In genomic region chr17:42964161-42964932, GRCh38 we compare ENCODE assay signal across 8 cellular contexts. TPM values are rescaled to one million over a fixed set of nuclear protein-coding genes. Genes with fewer than 3 reads are reported as not detected.
DNase-seq lines count a peak whose midpoint lies in the region; ATAC-seq, FAIRE-seq and TF ChIP-seq lines count a peak whose summit lies in the region.

A gene with protein sequence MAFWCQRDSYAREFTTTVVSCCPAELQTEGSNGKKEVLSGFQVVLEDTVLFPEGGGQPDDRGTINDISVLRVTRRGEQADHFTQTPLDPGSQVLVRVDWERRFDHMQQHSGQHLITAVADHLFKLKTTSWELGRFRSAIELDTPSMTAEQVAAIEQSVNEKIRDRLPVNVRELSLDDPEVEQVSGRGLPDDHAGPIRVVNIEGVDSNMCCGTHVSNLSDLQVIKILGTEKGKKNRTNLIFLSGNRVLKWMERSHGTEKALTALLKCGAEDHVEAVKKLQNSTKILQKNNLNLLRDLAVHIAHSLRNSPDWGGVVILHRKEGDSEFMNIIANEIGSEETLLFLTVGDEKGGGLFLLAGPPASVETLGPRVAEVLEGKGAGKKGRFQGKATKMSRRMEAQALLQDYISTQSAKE (minus strand): TSS chr17:42964454. CDS start chr17:42964440, 14 bp downstream.

- in situ Hi-C loops in astrocyte of the cerebellum (cut with HindIII; ENCODE audit: low sequenced_read_pairs), result no loop called here

- peak; percentile 98 for FAIRE-seq in GM12891 (lab: Jason Lieb, UNC)

- peak; percentile 73 for ATAC-seq in HG02973 (IDR thresholded peaks at IDR 0.05; ENCODE audit: unreplicated experiment)
- peak; percentile 96 for ATAC-seq in aorta (ENCODE audit: low FRiP score)

- WGBS in hepatocyte (ENCODE audit: low lambda C conversion rate, missing lambda C conversion rate), result 5% methylated on average over 43 of the region's 43 CpGs
- 0 to 2% methylated on average over 43 of the region's 43 CpGs for WGBS in aorta, 2 donors

- TF ChIP-seq CTCF in astrocyte of the cerebellum (IDR thresholded peaks at IDR 0.05; ENCODE audit: low read depth, low read length, missing control alignments) (no peak), hepatocyte (IDR thresholded peaks at IDR 0.05; ENCODE audit: poor library complexity) (no peak)

- H3K4me3 ChIP-seq in astrocyte of the cerebellum (ENCODE audit: low read depth, low read length) (peak within 1 kb of the TSS; percentile 77), hepatocyte (peak within 1 kb of the TSS; percentile 46), aorta (ENCODE audit: low read length in 2 of 2) (peak within 1 kb of the TSS; percentile 13 to 40)

- intact Hi-C loops in aorta (cut with DNase I), result no loop called here

- peak within 1 kb of the TSS; percentile 74 for H3K4me2 ChIP-seq in hepatocyte

- H3K9me2 ChIP-seq in hepatocyte (replicated peaks; ENCODE audit: insufficient read depth), result no peaks in the 10 kb centered on the region

- H3K27me3 ChIP-seq in hepatocyte, result no peaks in the 10 kb centered on the region
- no peaks in the 10 kb centered on the region for H3K27me3 ChIP-seq in aorta (ENCODE audit: control insufficient read depth in 1 of 2, insufficient read depth in 2 of 2, low read length in 1 of 2)

- H3K79me2 ChIP-seq in hepatocyte, result peaks cover 10% of the 10 kb centered on the region

- H3K9me3 ChIP-seq in hepatocyte (ENCODE audit: low read depth), result no peaks in the 10 kb centered on the region
- no peaks in the 10 kb centered on the region for H3K9me3 ChIP-seq in aorta (ENCODE audit: control insufficient read depth, low read length)

- H4K20me1 ChIP-seq in hepatocyte (ENCODE audit: insufficient read depth, poor library complexity, severe bottlenecking), result no peaks in the 10 kb centered on the region

- peak within 1 kb of the TSS; percentile 72 for H2AFZ ChIP-seq in hepatocyte

- TF ChIP-seq POLR2A in GM12891 (IDR thresholded peaks at IDR 0.05; ENCODE audit: low read depth, low read length), result peak; percentile 91

- peak within 1 kb of the TSS; percentile 86 for H3K27ac ChIP-seq in hepatocyte
- H3K27ac ChIP-seq in aorta (ENCODE audit: low read depth in 1 of 2, low read length in 2 of 2), result peak within 1 kb of the TSS in 1 of 2 donors; percentile 69

- H3K4me1 ChIP-seq in hepatocyte (ENCODE audit: insufficient read depth) (no peaks in the 10 kb centered on the region), aorta (ENCODE audit: control insufficient read depth in 1 of 2, insufficient read depth in 2 of 2, low read length in 2 of 2) (no peaks in the 10 kb centered on the region)

- H3K36me3 ChIP-seq in hepatocyte (replicated peaks; ENCODE audit: insufficient read depth, low read depth) (no peaks in the 10 kb centered on the region), aorta (ENCODE audit: control insufficient read depth in 1 of 2, insufficient read depth in 2 of 2, low read length in 1 of 2) (peaks cover under 1 to 5% of the 10 kb centered on the region in 2 donors)

- DNase-seq in GM12891 (ENCODE audit: insufficient read length, low spot score) (peak; percentile 85), NCI-H2081 (lab: John Stamatoyannopoulos, UW) (peak; percentile 94 to 97), T1000 (lab: John Stamatoyannopoulos, UW) (peak; percentile 85), astrocyte of the cerebellum (ENCODE audit: low read depth) (peak; percentile 90), hepatocyte (ENCODE audit: low spot score) (peak; percentile 95), renal cortical epithelial cell (ENCODE audit: low read depth) (peak; percentile 93), aorta (peak; percentile 94 to 96)

TF ChIP-seq in GM12891, 5 proteins besides CTCF, POLR2A, EP300 and RAD21:
- TF ChIP-seq PAX5 (IDR thresholded peaks at IDR 0.05; ENCODE audit: insufficient read depth, low read length, severe bottlenecking) (no peak), POLR2AphosphoS5 (IDR thresholded peaks at IDR 0.05; ENCODE audit: low read depth, low read length) (peak; percentile 89), TAF1 (IDR thresholded peaks at IDR 0.05; ENCODE audit: low read depth, low read length) (peak; percentile 66)
TF ChIP-seq in GM12891: peak in this region for 2.

RNA-seq across cellular contexts. Expression of the gene that starts here (rescaled TPM):
- polyA plus RNA-seq in GM12891 (2012; ENCODE audit: low read depth, missing spikeins), result 35.9 TPM
- total RNA-seq in hepatocyte (16.9 and 25.8 TPM in 2 replicates), renal cortical epithelial cell (18.4 and 19.4 TPM in 2 replicates), aorta (10 to 100 TPM; 38.2 to 39.0 TPM)
- polyA plus RNA-seq in hepatocyte (41.0 and 50.5 TPM in 2 replicates), aorta (10 to 100 TPM; 30.2 to 87.0 TPM)

Comparison
In these comparisons a context has a peak if more than half of its experiments do, and no peak if none do; other contexts are left out.
1. H3K4me3 ChIP-seq: peak in every context shown above with its lines; median percentile 77 in astrocyte of the cerebellum; 46 in hepatocyte; 26 in aorta.